In genomic region chr1:57957576-57957975, GRCh38 we compare ENCODE assay signal across 24 cellular contexts.
"Had no signal": no experiment of that assay in that cellular context is flagged by ENCODE, and none has a peak within 500 bp of the region (broad histone marks: within the 10 kb centered on the region; RNA-seq: fewer than 3 reads in every experiment).

No MANE protein-coding gene starts in this region.

- H3K27ac ChIP-seq: coronary artery, dorsolateral prefrontal cortex, esophagus muscularis mucosa, gastrocnemius medialis, heart right ventricle, left lung, lower lobe of right lung had no signal

- H3K4me1 ChIP-seq: gastrocnemius medialis, heart right ventricle, left lung, lower lobe of right lung had no signal

- ATAC-seq: effector memory CD8-positive, alpha-beta T cell; gastrocnemius medialis; heart right ventricle; left cardiac atrium; left lung; left ventricle myocardium superior; lower lobe of right lung; naive thymus-derived CD8-positive, alpha-beta T cell had no signal

- DNase-seq: dermis blood vessel endothelial cell; dorsolateral prefrontal cortex; effector CD8-positive, alpha-beta T cell; effector memory CD8-positive, alpha-beta T cell; endodermal cell; foreskin melanocyte; gastrocnemius medialis; glutamatergic neuron; head of caudate nucleus; heart right ventricle; hippocampal formation; left cardiac atrium; left lung; left ventricle myocardium superior; lower lobe of right lung; mesendoderm; midbrain; naive thymus-derived CD8-positive, alpha-beta T cell had no signal

- H3K36me3 ChIP-seq: esophagus muscularis mucosa, gastrocnemius medialis, heart right ventricle, left lung, lower lobe of right lung had no signal

- H3K27me3 ChIP-seq: esophagus muscularis mucosa, gastrocnemius medialis, heart right ventricle, left lung had no signal

- H3K4me3 ChIP-seq: coronary artery, dorsolateral prefrontal cortex, esophagus muscularis mucosa, gastrocnemius medialis, heart right ventricle, left lung, lower lobe of right lung had no signal

- FAIRE-seq: colon, endometrium, islet of Langerhans, keratinocyte had no signal
